In the genomic region with DNA sequence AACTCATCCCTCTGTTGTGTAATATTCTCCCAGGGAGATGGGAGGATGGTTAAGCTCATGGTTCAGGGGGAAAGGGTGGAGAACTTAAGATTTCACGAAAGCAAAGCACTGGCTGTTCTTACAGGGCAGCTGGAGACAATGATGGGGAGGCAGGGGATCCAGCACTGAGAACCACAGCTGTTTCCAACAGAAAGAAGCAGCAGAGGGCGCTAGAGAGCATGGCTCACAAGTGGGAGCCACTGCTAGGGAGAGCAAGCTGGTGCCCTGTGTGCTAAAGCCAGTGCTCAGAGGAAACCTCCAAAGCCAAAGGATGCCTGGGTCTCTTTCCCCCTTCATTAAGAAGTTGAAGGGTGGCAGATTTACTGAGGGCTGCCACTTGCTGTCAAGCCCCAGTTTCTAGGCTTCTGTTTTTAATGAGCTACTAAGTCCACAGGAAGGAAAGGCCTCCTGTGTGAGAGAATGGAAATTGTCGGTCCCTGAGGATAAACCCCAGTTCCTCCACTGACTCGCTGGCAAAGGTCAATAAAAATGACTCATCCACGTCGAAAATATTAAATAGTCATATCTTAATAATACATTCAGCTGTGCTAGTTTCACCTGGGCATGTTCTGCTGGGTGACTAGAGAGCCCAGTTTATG, we compare ENCODE assay signal across 8 cellular contexts.
DNase-seq lines count a peak whose midpoint lies in the region; ATAC-seq and TF ChIP-seq lines count a peak whose summit lies in the region.

No MANE protein-coding gene starts in this region.

- no peaks in the 10 kb centered on the region for H3K79me2 ChIP-seq in GM23338 (replicated peaks; ENCODE audit: insufficient read depth)

- intact Hi-C loops in Calu3 (cut with micrococcal nuclease; ENCODE audit: unreplicated experiment) (loop anchor here (5.0 kb wide), 1 partner anchor 297 kb away; no protein-coding TSS in a partner anchor), posterior cingulate gyrus (cut with DNase I) (no loop called here)

- H3K36me3 ChIP-seq in GM23338 (ENCODE audit: insufficient read depth) (no peaks in the 10 kb centered on the region), gastroesophageal sphincter (no peaks in the 10 kb centered on the region)

- H3F3A ChIP-seq in GM23338 (replicated peaks; ENCODE audit: low read depth), result no peaks in the 10 kb centered on the region

- CTCF ChIA-PET in Calu3 (lab: Charles Lee), result no interaction called here

- BruUV-seq in Calu3 (replicated peaks; lab: Mats Ljungman, UMichigan), result no TSS peak

- H3K36me3 Mint-ChIP-seq in Calu3 (ENCODE audit: insufficient read depth, unreplicated experiment) (no peaks in the 10 kb centered on the region), GM23338 (ENCODE audit: low read depth) (no peaks in the 10 kb centered on the region)
- no peaks in the 10 kb centered on the region for H3K36me3 Mint-ChIP-seq in activated T-cell treated with anti-CD3 and anti-CD28 coated beads, Interleukin-2, amount 50 U/mL, for 4 hours (ENCODE audit: insufficient read depth)

- peaks cover 46% of the 10 kb centered on the region for H3K27me3 Mint-ChIP-seq in Calu3 (ENCODE audit: unreplicated experiment)
- peaks cover 4% of the 10 kb centered on the region for H3K27me3 Mint-ChIP-seq in GM23338 (ENCODE audit: insufficient read depth, low read depth, poor library complexity)
- peaks cover 6% of the 10 kb centered on the region for H3K27me3 Mint-ChIP-seq in activated T-cell treated with anti-CD3 and anti-CD28 coated beads, Interleukin-2, amount 50 U/mL, for 4 hours (ENCODE audit: low read depth)

- H3K4me1 Mint-ChIP-seq in Calu3 (ENCODE audit: low read depth, unreplicated experiment) (no peaks in the 10 kb centered on the region), GM23338 (no peaks in the 10 kb centered on the region)
- H3K4me1 Mint-ChIP-seq in activated T-cell treated with anti-CD3 and anti-CD28 coated beads, Interleukin-2, amount 50 U/mL, for 4 hours (ENCODE audit: low read depth), result peaks cover 2% of the 10 kb centered on the region

- TF ChIP-seq POLR2A in gastroesophageal sphincter (IDR thresholded peaks at IDR 0.05), result no peak

- H3K4me3 Mint-ChIP-seq in Calu3 (ENCODE audit: low read depth, unreplicated experiment) (no peak overlapping the region), GM23338 (no peak overlapping the region)
- H3K4me3 Mint-ChIP-seq in activated T-cell treated with anti-CD3 and anti-CD28 coated beads, Interleukin-2, amount 50 U/mL, for 4 hours, result no peak overlapping the region

- H3K27ac Mint-ChIP-seq in Calu3 (ENCODE audit: unreplicated experiment), result no peak overlapping the region
- H3K27ac Mint-ChIP-seq in GM23338, result no peak overlapping the region

- peak; percentile 100 for ATAC-seq in GM23338
- ATAC-seq in activated T-cell treated with anti-CD3 and anti-CD28 coated beads, Interleukin-2, amount 50 U/mL, for 4 hours, result peak in 1 of 2 donors; percentile 56
- ATAC-seq in gastroesophageal sphincter, result peak; percentile 71
- no peak for ATAC-seq in HG03135 (IDR thresholded peaks at IDR 0.05; ENCODE audit: unreplicated experiment)

- H3K4me3 ChIP-seq in GM23338 (no peak overlapping the region), gastroesophageal sphincter (no peak overlapping the region)

- H3K27ac ChIP-seq in GM23338 (ENCODE audit: low read depth) (no peak overlapping the region), gastroesophageal sphincter (no peak overlapping the region)

- no peaks in the 10 kb centered on the region for H3K9me3 Mint-ChIP-seq in Calu3 (ENCODE audit: low read depth, unreplicated experiment)
- no peaks in the 10 kb centered on the region for H3K9me3 Mint-ChIP-seq in GM23338
- no peaks in the 10 kb centered on the region for H3K9me3 Mint-ChIP-seq in activated T-cell treated with anti-CD3 and anti-CD28 coated beads, Interleukin-2, amount 50 U/mL, for 4 hours

- DNase-seq in Calu3, result peak; percentile 67
- DNase-seq in GM23338 (ENCODE audit: low spot score), result peak; percentile 92
- DNase-seq in NCI-H226, result peak; percentile 21
- peak; percentile 21 for DNase-seq in activated T-cell treated with anti-CD3 and anti-CD28 coated beads, Interleukin-2, amount 50 U/mL, for 4 hours
- peak in 7 of 10 donors; percentile 15 to 91 (median 63) for DNase-seq in posterior cingulate gyrus
- DNase-seq in 8988T, result no peak

- no peaks in the 10 kb centered on the region for H3K9me3 ChIP-seq in gastroesophageal sphincter

- peak; percentile 67 for TF ChIP-seq CTCF in Calu3 (IDR thresholded peaks at IDR 0.05; ENCODE audit: unreplicated experiment)
- peak; percentile 74 to 92 for TF ChIP-seq CTCF in GM23338 (conservative IDR thresholded peaks at IDR 0.05; ENCODE audit: low read depth in 2 of 2)
- peak in 2 of 4 experiments; percentile 35 to 57 for TF ChIP-seq CTCF in gastroesophageal sphincter (IDR thresholded peaks at IDR 0.05)

- no peak overlapping the region for H3K4me2 ChIP-seq in GM23338

- H3K27me3 ChIP-seq in GM23338 (ENCODE audit: insufficient read depth) (no peaks in the 10 kb centered on the region), gastroesophageal sphincter (no peaks in the 10 kb centered on the region)

- no peak for TF ChIP-seq EP300 in gastroesophageal sphincter (IDR thresholded peaks at IDR 0.05)

- WGBS in gastroesophageal sphincter (ENCODE audit: low coverage in 1 of 2), 2 donors, result 31 to 35% methylated on average over 6 of the region's 6 CpGs

- no peak overlapping the region; the same call in 1 of the 2 replicates for H2AFZ ChIP-seq in GM23338

- H4K20me1 ChIP-seq in GM23338 (replicated peaks; ENCODE audit: insufficient read depth), result no peaks in the 10 kb centered on the region

- no peaks in the 10 kb centered on the region for H3K9me2 ChIP-seq in GM23338 (ENCODE audit: insufficient read depth)

- H3K4me1 ChIP-seq in GM23338 (ENCODE audit: insufficient read depth), result no peaks in the 10 kb centered on the region
- H3K4me1 ChIP-seq in gastroesophageal sphincter, result no peaks in the 10 kb centered on the region

TF ChIP-seq in GM23338, 12 proteins besides CTCF, POLR2A, EP300 and RAD21 (continues in another document):
- TF ChIP-seq CREB1 (CRISPR knock-in tag; IDR thresholded peaks at IDR 0.05; ENCODE audit: low read depth), result no peak
- no peak for TF ChIP-seq JUNB (IDR thresholded peaks at IDR 0.05; ENCODE audit: unreplicated experiment)
- TF ChIP-seq, protein P1, sequence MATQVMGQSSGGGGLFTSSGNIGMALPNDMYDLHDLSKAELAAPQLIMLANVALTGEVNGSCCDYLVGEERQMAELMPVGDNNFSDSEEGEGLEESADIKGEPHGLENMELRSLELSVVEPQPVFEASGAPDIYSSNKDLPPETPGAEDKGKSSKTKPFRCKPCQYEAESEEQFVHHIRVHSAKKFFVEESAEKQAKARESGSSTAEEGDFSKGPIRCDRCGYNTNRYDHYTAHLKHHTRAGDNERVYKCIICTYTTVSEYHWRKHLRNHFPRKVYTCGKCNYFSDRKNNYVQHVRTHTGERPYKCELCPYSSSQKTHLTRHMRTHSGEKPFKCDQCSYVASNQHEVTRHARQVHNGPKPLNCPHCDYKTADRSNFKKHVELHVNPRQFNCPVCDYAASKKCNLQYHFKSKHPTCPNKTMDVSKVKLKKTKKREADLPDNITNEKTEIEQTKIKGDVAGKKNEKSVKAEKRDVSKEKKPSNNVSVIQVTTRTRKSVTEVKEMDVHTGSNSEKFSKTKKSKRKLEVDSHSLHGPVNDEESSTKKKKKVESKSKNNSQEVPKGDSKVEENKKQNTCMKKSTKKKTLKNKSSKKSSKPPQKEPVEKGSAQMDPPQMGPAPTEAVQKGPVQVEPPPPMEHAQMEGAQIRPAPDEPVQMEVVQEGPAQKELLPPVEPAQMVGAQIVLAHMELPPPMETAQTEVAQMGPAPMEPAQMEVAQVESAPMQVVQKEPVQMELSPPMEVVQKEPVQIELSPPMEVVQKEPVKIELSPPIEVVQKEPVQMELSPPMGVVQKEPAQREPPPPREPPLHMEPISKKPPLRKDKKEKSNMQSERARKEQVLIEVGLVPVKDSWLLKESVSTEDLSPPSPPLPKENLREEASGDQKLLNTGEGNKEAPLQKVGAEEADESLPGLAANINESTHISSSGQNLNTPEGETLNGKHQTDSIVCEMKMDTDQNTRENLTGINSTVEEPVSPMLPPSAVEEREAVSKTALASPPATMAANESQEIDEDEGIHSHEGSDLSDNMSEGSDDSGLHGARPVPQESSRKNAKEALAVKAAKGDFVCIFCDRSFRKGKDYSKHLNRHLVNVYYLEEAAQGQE (IDR thresholded peaks at IDR 0.05; ENCODE audit: unreplicated experiment), result no peak
